Comparison of ENCODE assay signal across 30 cellular contexts in genomic region chr2:115386465-115386864, GRCh38.
"Had no signal": no experiment of that assay in that cellular context is flagged by ENCODE, and none has a peak within 500 bp of the region (broad histone marks: within the 10 kb centered on the region; RNA-seq: fewer than 3 reads in every experiment).

No MANE protein-coding gene starts in this region.

- H3K4me3 ChIP-seq: Peyer's patch, SJSA1 had no signal

- H3K27me3 ChIP-seq: brain microvascular endothelial cell, Peyer's patch, SJSA1 had no signal

- H3K27ac ChIP-seq: brain microvascular endothelial cell, KMS-11, Peyer's patch, SJSA1 had no signal

- H3K9me3 ChIP-seq: Peyer's patch, SJSA1, SK-N-SH had no signal

- DNase-seq: activated B cell treated with CpG ODN at 0.5 μM for 24 hours; activated CD4-positive, alpha-beta memory T cell treated with anti-CD3 and anti-CD28 coated beads for 36 hours; activated CD4-positive, alpha-beta T cell treated with anti-CD3 and anti-CD28 coated beads for 4 hours; activated CD4-positive, alpha-beta T cell treated with anti-CD3 and anti-CD28 coated beads, Interleukin-2, amount 50 U/mL, for 1 hour; activated CD4-positive, CD25-positive, alpha-beta regulatory T cell treated with anti-CD3 and anti-CD28 coated beads, Interleukin-2, amount 50 U/mL, for 72 hours; activated CD8-positive, alpha-beta memory T cell treated with anti-CD3 and anti-CD28 coated beads, Interleukin-2, amount 50 U/mL, for 4 hours; activated gamma-delta T cell treated with Interleukin-2 at 50 U/mL for 16 hours; activated naive CD4-positive, alpha-beta T cell treated with anti-CD3 and anti-CD28 coated beads for 36 hours; activated naive CD8-positive, alpha-beta T cell treated with anti-CD3 and anti-CD28 coated beads, Interleukin-2, amount 50 U/mL, for 24 hours; activated T-cell treated with anti-CD3 and anti-CD28 coated beads for 4 hours; activated T-cell treated with anti-CD3 and anti-CD28 coated beads, Interleukin-2, amount 50 U/mL, for 4 hours; aorta; brain microvascular endothelial cell; central memory CD4-positive, alpha-beta T cell; MM.1S; MV-4-11; NCI-H1092; NCI-H1436 treated with DMSO at 0.1 percent for 48 hours; NCI-H1694 treated with DMSO at 0.1 percent for 48 hours; NCI-H2171; NCI-H510A; NCI-H526; NCI-H774; PC-3; Peyer's patch; RPMI8226; SHP77 treated with DMSO at 0.1 percent for 48 hours; SK-N-SH had no signal

- ATAC-seq: activated naive CD8-positive, alpha-beta T cell treated with anti-CD3 and anti-CD28 coated beads, Interleukin-2, amount 50 U/mL, for 24 hours; activated T-cell treated with anti-CD3 and anti-CD28 coated beads, Interleukin-2, amount 50 U/mL, for 4 hours; PC-3 had no signal

- H3K36me3 ChIP-seq: brain microvascular endothelial cell, Peyer's patch, SJSA1 had no signal
